ENCODE assay signal across 16 cellular contexts in genomic region chr20:25355191-25355590, GRCh38. TPM values are rescaled to one million over a fixed set of nuclear protein-coding genes. Genes with fewer than 3 reads are reported as not detected.
A peak's percentile ranks its signal among the peaks of the same experiment; 100 is the strongest.
DNase-seq lines count a peak whose midpoint lies in the region; ATAC-seq and TF ChIP-seq lines count a peak whose summit lies in the region.
"Had no signal": no experiment of that assay in that cellular context is flagged by ENCODE, and none has a peak within 500 bp of the region (broad histone marks: within the 10 kb centered on the region; RNA-seq: fewer than 3 reads in every experiment).

No MANE protein-coding gene starts in this region.

- no peak overlapping the region for H3K4me3 Mint-ChIP-seq in endothelial cell (ENCODE audit: unreplicated experiment)
- no peak overlapping the region for H3K4me3 Mint-ChIP-seq in stimulated activated effector memory CD8-positive, alpha-beta T cell treated with anti-CD3 and anti-CD28 coated beads, Interleukin-12 subunit alpha, Interleukin-12 subunit beta, amount 100 ng/mL, for 72 hours

- no peak for TF ChIP-seq EP300 in sigmoid colon (IDR thresholded peaks at IDR 0.05)

- 62 to 64% methylated on average over 3 of the region's 3 CpGs for WGBS in sigmoid colon, 2 donors

- no peak for ATAC-seq in left lung
- no peak for ATAC-seq in stimulated activated effector memory CD8-positive, alpha-beta T cell treated with anti-CD3 and anti-CD28 coated beads, Interleukin-12 subunit alpha, Interleukin-12 subunit beta, amount 100 ng/mL, for 72 hours
- no peak for ATAC-seq in HG03571 (IDR thresholded peaks at IDR 0.05; ENCODE audit: unreplicated experiment)

- peak overlapping the region in 3 of 4 donors; percentile 54 to 72 (median 65) for H3K27ac ChIP-seq in sigmoid colon
- H3K27ac ChIP-seq in left lung = peak overlapping the region in 1 of 2 donors; percentile 30
- H3K27ac ChIP-seq: KMS-11, SJCRH30 had no signal

- H3K4me1 ChIP-seq in sigmoid colon (peaks cover 0 to 47% (median 27%) of the 10 kb centered on the region in 4 donors), left lung (peaks cover 0 to 20% of the 10 kb centered on the region in 2 donors)
- H3K4me1 ChIP-seq: SJCRH30 had no signal

- DNase-seq in Jurkat, Clone E6-1 (ENCODE audit: low read depth, low spot score) = peak; percentile 39
- DNase-seq in OCI-M1 (lab: John Stamatoyannopoulos, UW) (peak; percentile 2), endothelial cell (ENCODE audit: low spot score) (no peak), sigmoid colon (no peak), left lung (no peak)
- DNase-seq in stimulated activated effector memory CD8-positive, alpha-beta T cell treated with anti-CD3 and anti-CD28 coated beads, Interleukin-12 subunit alpha, Interleukin-12 subunit beta, amount 100 ng/mL, for 72 hours (ENCODE audit: low spot score in 2 of 2) = no peak
- DNase-seq: activated CD4-positive, alpha-beta T cell treated with anti-CD3 and anti-CD28 coated beads for 48 hours; activated T-cell treated with anti-CD3 and anti-CD28 coated beads, Interleukin-2, amount 50 U/mL, for 1 hour; DMS79 treated with DMSO at 0.1 percent for 48 hours; NCI-H187; NCI-H345; SJCRH30; trophoblast cell had no signal

- H3K36me3 Mint-ChIP-seq in endothelial cell (ENCODE audit: low read depth, unreplicated experiment) = no peaks in the 10 kb centered on the region
- no peaks in the 10 kb centered on the region for H3K36me3 Mint-ChIP-seq in stimulated activated effector memory CD8-positive, alpha-beta T cell treated with anti-CD3 and anti-CD28 coated beads, Interleukin-12 subunit alpha, Interleukin-12 subunit beta, amount 100 ng/mL, for 72 hours

- intact Hi-C loops in sigmoid colon (cut with DNase I) = no loop called here
- intact Hi-C loops in left lung (cut with DNase I) = no loop called here

- H3K27me3 ChIP-seq in sigmoid colon (no peaks in the 10 kb centered on the region), left lung (no peaks in the 10 kb centered on the region)
- H3K27me3 ChIP-seq: cardiac muscle cell, SJCRH30 had no signal

- H3K4me3 ChIP-seq in Jurkat, Clone E6-1 (ENCODE audit: low read length) = no peak overlapping the region
- H3K4me3 ChIP-seq in sigmoid colon (no peak overlapping the region), left lung (no peak overlapping the region)
- H3K4me3 ChIP-seq: cardiac muscle cell, SJCRH30 had no signal

- H3K27ac Mint-ChIP-seq in endothelial cell (ENCODE audit: unreplicated experiment) = peak overlapping the region; percentile 27
- H3K27ac Mint-ChIP-seq in stimulated activated effector memory CD8-positive, alpha-beta T cell treated with anti-CD3 and anti-CD28 coated beads, Interleukin-12 subunit alpha, Interleukin-12 subunit beta, amount 100 ng/mL, for 72 hours = no peak overlapping the region

- H3K36me3 ChIP-seq in sigmoid colon (no peaks in the 10 kb centered on the region), left lung (no peaks in the 10 kb centered on the region)
- H3K36me3 ChIP-seq: cardiac muscle cell had no signal

- H3K9me3 ChIP-seq in sigmoid colon (no peaks in the 10 kb centered on the region), left lung (no peaks in the 10 kb centered on the region)
- H3K9me3 ChIP-seq: SJCRH30 had no signal

- H3K27me3 Mint-ChIP-seq in endothelial cell (ENCODE audit: unreplicated experiment) = peaks cover 1% of the 10 kb centered on the region

- peaks cover 29% of the 10 kb centered on the region for H3K4me1 Mint-ChIP-seq in endothelial cell (ENCODE audit: unreplicated experiment)
- H3K4me1 Mint-ChIP-seq in stimulated activated effector memory CD8-positive, alpha-beta T cell treated with anti-CD3 and anti-CD28 coated beads, Interleukin-12 subunit alpha, Interleukin-12 subunit beta, amount 100 ng/mL, for 72 hours = peaks cover 35% of the 10 kb centered on the region

- no peaks in the 10 kb centered on the region for H3K9me3 Mint-ChIP-seq in endothelial cell (ENCODE audit: unreplicated experiment)
- H3K9me3 Mint-ChIP-seq in stimulated activated effector memory CD8-positive, alpha-beta T cell treated with anti-CD3 and anti-CD28 coated beads, Interleukin-12 subunit alpha, Interleukin-12 subunit beta, amount 100 ng/mL, for 72 hours = no peaks in the 10 kb centered on the region

- TF ChIP-seq POLR2A in sigmoid colon (IDR thresholded peaks at IDR 0.05) = no peak

- TF ChIP-seq CTCF in endothelial cell (IDR thresholded peaks at IDR 0.05; ENCODE audit: unreplicated experiment) (no peak), sigmoid colon (IDR thresholded peaks at IDR 0.05) (no peak), left lung (IDR thresholded peaks at IDR 0.05) (no peak)

RNA-seq across cellular contexts. Expression of gene ABHD12, which starts 35.4 kb away (rescaled TPM):
- 41.2 TPM for polyA plus RNA-seq in Jurkat, Clone E6-1 (2012; ENCODE audit: insufficient read depth, insufficient read length)
- total RNA-seq in endothelial cell (ENCODE audit: unreplicated experiment) = 28.0 TPM
- total RNA-seq in sigmoid colon = 10 to 100 TPM; 18.9 to 39.6 (median 34.9) TPM
- polyA plus RNA-seq in sigmoid colon = 10 to 100 TPM; 27.0 to 49.0 (median 35.7) TPM
- 10 to 100 TPM; 52.1 to 57.8 TPM for total RNA-seq in left lung

RNA-seq across cellular contexts. Expression of gene GINS1, which starts 52.3 kb away (rescaled TPM):
- 26.4 TPM for polyA plus RNA-seq in Jurkat, Clone E6-1 (2012; ENCODE audit: insufficient read depth, insufficient read length)
- 12.3 TPM for total RNA-seq in endothelial cell (ENCODE audit: unreplicated experiment)
- 1 to 10 TPM in 1 of 4 donors, under 1 TPM in 3; 0.28 to 1.4 (median 0.50) TPM for total RNA-seq in sigmoid colon
- 1 to 10 TPM; 1.2 to 7.6 (median 4.2) TPM for polyA plus RNA-seq in sigmoid colon
- total RNA-seq in left lung = 1 to 10 TPM; 4.8 to 6.4 TPM

Comparison
In these comparisons a context has a peak if more than half of its experiments do, and no peak if none do; other contexts are left out.
1. DNase-seq: peak in Jurkat, Clone E6-1 (single experiment) and OCI-M1 (single experiment); none in endothelial cell (single experiment), sigmoid colon (single experiment), left lung (0 of 2) and stimulated activated effector memory CD8-positive, alpha-beta T cell treated with anti-CD3 and anti-CD28 coated beads, Interleukin-12 subunit alpha, Interleukin-12 subunit beta, amount 100 ng/mL, for 72 hours (0 of 2).